In genomic region chr2:32258242-32258641, GRCh38 we compare ENCODE assay signal across 20 cellular contexts. TPM values are rescaled to one million over a fixed set of nuclear protein-coding genes. Genes with fewer than 3 reads are reported as not detected.
DNase-seq lines count a peak whose midpoint lies in the region; ATAC-seq, FAIRE-seq and TF ChIP-seq lines count a peak whose summit lies in the region.
"Had no signal": no experiment of that assay in that cellular context is flagged by ENCODE, and none has a peak within 500 bp of the region (broad histone marks: within the 10 kb centered on the region; RNA-seq: fewer than 3 reads in every experiment).

No MANE protein-coding gene starts in this region.

- no peaks in the 10 kb centered on the region for H3K36me3 Mint-ChIP-seq in neural progenitor cell

- no peak for TF ChIP-seq RAD21 in HepG2 (CRISPR knock-in tag; IDR thresholded peaks at IDR 0.05)

- no peaks in the 10 kb centered on the region for H3K9me3 Mint-ChIP-seq in neural progenitor cell
- H3K9me3 Mint-ChIP-seq: CD4-positive, alpha-beta T cell; HFFc6 had no signal

- TF ChIP-seq EP300 in HepG2 (IDR thresholded peaks at IDR 0.05; ENCODE audit: low read depth in 2 of 2, low read length in 2 of 2) (no peak), HepG2 (CRISPR knock-in tag; IDR thresholded peaks at IDR 0.05; ENCODE audit: borderline replicate concordance) (no peak), sigmoid colon (IDR thresholded peaks at IDR 0.05) (no peak)

- H3K79me2 ChIP-seq in HepG2 (ENCODE audit: insufficient read depth, low read length) = no peaks in the 10 kb centered on the region
- H3K79me2 ChIP-seq in PC-3 (ENCODE audit: low read length) = no peaks in the 10 kb centered on the region
- no peaks in the 10 kb centered on the region for H3K79me2 ChIP-seq in neural progenitor cell (ENCODE audit: low read depth)

- no peaks in the 10 kb centered on the region for H3K9me3 ChIP-seq in HepG2 (ENCODE audit: low read length)
- no peaks in the 10 kb centered on the region for H3K9me3 ChIP-seq in right lobe of liver
- H3K9me3 ChIP-seq in PC-3 (ENCODE audit: low read length) = no peaks in the 10 kb centered on the region
- no peaks in the 10 kb centered on the region for H3K9me3 ChIP-seq in neural progenitor cell (ENCODE audit: low read depth)
- H3K9me3 ChIP-seq in upper lobe of right lung = no peaks in the 10 kb centered on the region
- H3K9me3 ChIP-seq in sigmoid colon = no peaks in the 10 kb centered on the region
- H3K9me3 ChIP-seq: BLaER1 treated with 17β-estradiol and CSF1 and Interleukin-3, amounts not matched to agents 10 nM and 100 nM; HAP-1 had no signal

- FAIRE-seq in HepG2 (lab: Jason Lieb, UNC) = no peak
- FAIRE-seq: D721Med, GM12892 had no signal

- H3K4me1 ChIP-seq in HepG2 (ENCODE audit: insufficient read depth, low read length) (peaks cover 23% of the 10 kb centered on the region), right lobe of liver (no peaks in the 10 kb centered on the region), PC-3 (ENCODE audit: insufficient read depth, low read length) (no peaks in the 10 kb centered on the region), neural progenitor cell (no peaks in the 10 kb centered on the region), upper lobe of right lung (no peaks in the 10 kb centered on the region), sigmoid colon (no peaks in the 10 kb centered on the region)
- H3K4me1 ChIP-seq: HAP-1 had no signal

- intact Hi-C loops in HepG2 (cut with micrococcal nuclease; ENCODE audit: unreplicated experiment) (no loop called here), right lobe of liver (cut with DNase I) (no loop called here), PC-3 (cut with micrococcal nuclease) (no loop called here), upper lobe of right lung (cut with DNase I) (no loop called here), sigmoid colon (cut with DNase I) (no loop called here)

- TF ChIP-seq CTCF in HepG2 (CRISPR knock-in tag; IDR thresholded peaks at IDR 0.05) (no peak), right lobe of liver (IDR thresholded peaks at IDR 0.05) (no peak), PC-3 (conservative IDR thresholded peaks at IDR 0.05; ENCODE audit: low read depth, low read length) (no peak), neural progenitor cell (IDR thresholded peaks at IDR 0.05) (no peak), upper lobe of right lung (IDR thresholded peaks at IDR 0.05) (no peak), sigmoid colon (IDR thresholded peaks at IDR 0.05) (no peak)

- H3F3A ChIP-seq in PC-3 (ENCODE audit: low read length, unreplicated experiment) (no peaks in the 10 kb centered on the region), neural progenitor cell (ENCODE audit: low read depth) (no peaks in the 10 kb centered on the region)

- in situ Hi-C loops in HepG2 (cut with HindIII; ENCODE audit: extremely low pct_ligation_motif_present, low pct_unique_long_range_greater_than_20kb) = no loop called here

- WGBS in HepG2 (ENCODE audit: low lambda C conversion rate) = 66% methylated on average over 13 of the region's 13 CpGs
- 81% methylated on average over 11 of the region's 13 CpGs for WGBS in right lobe of liver (ENCODE audit: insufficient coverage, low coverage, low lambda C conversion rate, missing lambda C conversion rate)
- WGBS in sigmoid colon, 2 donors = 85 to 89% methylated on average over 13 of the region's 13 CpGs

- H3K27ac ChIP-seq in HepG2 (ENCODE audit: extremely low read length, insufficient read depth, low read length) = no peak overlapping the region
- H3K27ac ChIP-seq in right lobe of liver = no peak overlapping the region
- no peak overlapping the region for H3K27ac ChIP-seq in PC-3 (ENCODE audit: low read length)
- no peak overlapping the region for H3K27ac ChIP-seq in neural progenitor cell
- H3K27ac ChIP-seq in upper lobe of right lung = no peak overlapping the region
- no peak overlapping the region for H3K27ac ChIP-seq in sigmoid colon
- H3K27ac ChIP-seq: HL-60 had no signal

- DNase-seq in HepG2 (ENCODE audit: low spot score) = no peak
- no peak for DNase-seq in right lobe of liver
- DNase-seq in PC-3 = no peak
- no peak for DNase-seq in neural progenitor cell (ENCODE audit: low spot score)
- DNase-seq in RPMI8226 = no peak
- no peak for DNase-seq in upper lobe of right lung
- DNase-seq in sigmoid colon = no peak
- DNase-seq: ACHN; CD4-positive, alpha-beta T cell; DMS153; DMS79 treated with DMSO at 0.1 percent for 48 hours; GDM1; GOT3; HFFc6 had no signal

- H3K4me3 ChIP-seq in HepG2 (replicated peaks in 1 of 3; ENCODE audit: insufficient read depth in 1 of 3, low read depth in 2 of 3, low read length in 3 of 3) (no peak overlapping the region), right lobe of liver (no peak overlapping the region), PC-3 (ENCODE audit: low read length) (no peak overlapping the region), neural progenitor cell (no peak overlapping the region), upper lobe of right lung (no peak overlapping the region), sigmoid colon (no peak overlapping the region)
- H3K4me3 ChIP-seq: BLaER1 treated with 17β-estradiol and CSF1 and Interleukin-3, amounts not matched to agents 10 nM and 100 nM; HAP-1 had no signal

- no peak overlapping the region for H3K4me3 Mint-ChIP-seq in neural progenitor cell
- H3K4me3 Mint-ChIP-seq: CD4-positive, alpha-beta T cell; HFFc6 had no signal

- no peak overlapping the region for H3K4me2 ChIP-seq in HepG2 (ENCODE audit: low read depth, low read length)
- H3K4me2 ChIP-seq in PC-3 (ENCODE audit: low read length) = no peak overlapping the region
- H3K4me2 ChIP-seq in neural progenitor cell = no peak overlapping the region

- no peaks in the 10 kb centered on the region for H3K9me2 ChIP-seq in PC-3 (replicated peaks; ENCODE audit: low read length)

- H3K9ac ChIP-seq in HepG2 (ENCODE audit: insufficient read depth, low read depth, low read length) (no peak overlapping the region), PC-3 (ENCODE audit: low read length) (no peak overlapping the region), neural progenitor cell (no peak overlapping the region)
- H3K9ac ChIP-seq: BLaER1 treated with 17β-estradiol and CSF1 and Interleukin-3, amounts not matched to agents 10 nM and 100 nM had no signal

- BruUV-seq in HepG2 (replicated peaks; lab: Mats Ljungman, UMichigan) (no TSS peak), PC-3 (replicated peaks; lab: Mats Ljungman, UMichigan) (no TSS peak)

- H3K27me3 Mint-ChIP-seq in neural progenitor cell (ENCODE audit: insufficient read depth, low read depth) = peaks cover 5% of the 10 kb centered on the region

- no peak for ATAC-seq in HepG2
- ATAC-seq in right lobe of liver = no peak
- ATAC-seq in PC-3 = no peak
- ATAC-seq in upper lobe of right lung = no peak

- CTCF ChIA-PET in HepG2 (lab: Yijun Ruan, JAX; ENCODE audit: low intra/inter-chr PET ratio, low total read pairs) (no interaction called here), PC-3 (lab: Charles Lee) (no interaction called here)

- H3K27ac Mint-ChIP-seq in neural progenitor cell = no peak overlapping the region
- H3K27ac Mint-ChIP-seq: CD4-positive, alpha-beta T cell; HFFc6 had no signal

- H3K36me3 ChIP-seq in HepG2 (replicated peaks in 1 of 2; ENCODE audit: control insufficient read depth in 1 of 2, insufficient read depth in 2 of 2, low read length in 2 of 2) = no peaks in the 10 kb centered on the region
- no peaks in the 10 kb centered on the region for H3K36me3 ChIP-seq in right lobe of liver
- H3K36me3 ChIP-seq in PC-3 (ENCODE audit: low read depth, low read length) = no peaks in the 10 kb centered on the region
- no peaks in the 10 kb centered on the region for H3K36me3 ChIP-seq in neural progenitor cell
- no peaks in the 10 kb centered on the region for H3K36me3 ChIP-seq in upper lobe of right lung
- no peaks in the 10 kb centered on the region for H3K36me3 ChIP-seq in sigmoid colon
- H3K36me3 ChIP-seq: HAP-1 had no signal

- POLR2A ChIA-PET in HepG2 (lab: Yijun Ruan, JAX) = no interaction called here
- POLR2A ChIA-PET in PC-3 (lab: Charles Lee; ENCODE audit: unreplicated experiment) = no interaction called here

- no peaks in the 10 kb centered on the region for H3K4me1 Mint-ChIP-seq in neural progenitor cell

- TF ChIP-seq POLR2A in HepG2 (IDR thresholded peaks at IDR 0.05; ENCODE audit: insufficient read depth in 1 of 2, low read depth in 2 of 2, low read length in 2 of 2) = no peak
- TF ChIP-seq POLR2A in right lobe of liver (IDR thresholded peaks at IDR 0.05) = no peak
- no peak for TF ChIP-seq POLR2A in sigmoid colon (IDR thresholded peaks at IDR 0.05)

- no peaks in the 10 kb centered on the region for H4K20me1 ChIP-seq in HepG2 (ENCODE audit: insufficient read depth, low read length)
- H4K20me1 ChIP-seq in PC-3 (ENCODE audit: low read length) = no peaks in the 10 kb centered on the region
- no peaks in the 10 kb centered on the region for H4K20me1 ChIP-seq in neural progenitor cell (ENCODE audit: low read depth)
- H4K20me1 ChIP-seq: BLaER1 treated with 17β-estradiol and CSF1 and Interleukin-3, amounts not matched to agents 10 nM and 100 nM had no signal

- no peak overlapping the region for H2AFZ ChIP-seq in HepG2 (ENCODE audit: low read length)
- peak overlapping the region; percentile 48; the same call in 1 of the 2 replicates for H2AFZ ChIP-seq in PC-3 (ENCODE audit: low read length)
- peak overlapping the region; percentile 18 for H2AFZ ChIP-seq in neural progenitor cell (replicated peaks)

- H3K27me3 ChIP-seq in HepG2 (ENCODE audit: control insufficient read depth in 1 of 2, insufficient read depth in 2 of 2, low read length in 2 of 2) = peaks cover 0 to 1% of the 10 kb centered on the region in 2 experiments; a peak in 2 of 5 replicates
- H3K27me3 ChIP-seq in right lobe of liver = no peaks in the 10 kb centered on the region
- H3K27me3 ChIP-seq in PC-3 (ENCODE audit: low read length) = no peaks in the 10 kb centered on the region
- no peaks in the 10 kb centered on the region for H3K27me3 ChIP-seq in neural progenitor cell
- no peaks in the 10 kb centered on the region for H3K27me3 ChIP-seq in upper lobe of right lung
- no peaks in the 10 kb centered on the region for H3K27me3 ChIP-seq in sigmoid colon
- H3K27me3 ChIP-seq: BLaER1 treated with 17β-estradiol and CSF1 and Interleukin-3, amounts not matched to agents 10 nM and 100 nM had no signal

RNA-seq across cellular contexts. Expression of gene NLRC4, which starts 6.4 kb away (rescaled TPM):
- 0.06 and 0.15 TPM in 2 replicates for total RNA-seq in HepG2 (2016; rRNA removed; fragmentation: Illumina TruSeq; extraction: Trizol)
- not detected in 2 replicates for total RNA-seq in HepG2 (2016; cell fraction: cytosol; rRNA removed; fragmentation: Illumina TruSeq; extraction: Trizol; ENCODE audit: low read depth)
- 0.11 TPM in 1 of 2 replicates, not detected in the other for total RNA-seq in HepG2 (2016; cell fraction: insoluble cytoplasmic fraction; rRNA removed; fragmentation: Illumina TruSeq; extraction: Trizol)
- total RNA-seq in HepG2 (2016; cell fraction: membrane; rRNA removed; fragmentation: Illumina TruSeq; extraction: Trizol) = 0.03 TPM in 1 of 2 replicates, not detected in the other
- 0.19 TPM in 1 of 2 replicates, not detected in the other for total RNA-seq in HepG2 (2016; cell fraction: nucleus; rRNA removed; fragmentation: Illumina TruSeq; extraction: Trizol)
- 0.29 and 0.34 TPM in 2 replicates for polyA plus RNA-seq in HepG2 (2011; rRNA removed)
- 0.17 and 0.32 TPM in 2 replicates for polyA plus RNA-seq in HepG2 (2011; cell fraction: cytosol; rRNA removed)
- 0.31 and 0.32 TPM in 2 replicates for polyA plus RNA-seq in HepG2 (2011; cell fraction: nucleus; rRNA removed)
- 0.49 and 1.3 TPM in 2 replicates for polyA plus RNA-seq in HepG2 (2012)
- polyA plus RNA-seq in HepG2 (2016; cell fraction: cytosol; fragmentation: Illumina TruSeq; extraction: Trizol; ENCODE audit: low read depth) = not detected in 2 replicates
- 0.09 TPM in 1 of 2 replicates, not detected in the other for polyA plus RNA-seq in HepG2 (2016; cell fraction: insoluble cytoplasmic fraction; fragmentation: Illumina TruSeq; extraction: Trizol; ENCODE audit: low read depth)
- not detected in 2 replicates for polyA plus RNA-seq in HepG2 (2016; cell fraction: membrane; fragmentation: Illumina TruSeq; extraction: Trizol; ENCODE audit: low read depth)
- 0.23 TPM in 1 of 2 replicates, not detected in the other for polyA plus RNA-seq in HepG2 (2016; cell fraction: nucleus; fragmentation: Illumina TruSeq; extraction: Trizol; ENCODE audit: insufficient read depth, low read depth)
- polyA minus RNA-seq in HepG2 (2011; rRNA and poly(A)+ RNA removed; ENCODE audit: low replicate concordance) = 0.05 and 0.06 TPM in 2 replicates
- 0.20 and 0.53 TPM in 2 replicates for polyA minus RNA-seq in HepG2 (2011; cell fraction: cytosol; rRNA and poly(A)+ RNA removed)
- 0.64 and 1.1 TPM in 2 replicates for polyA minus RNA-seq in HepG2 (2011; cell fraction: nucleus; rRNA and poly(A)+ RNA removed)
- 1 to 10 TPM in 2 of 6 experiments, under 1 TPM in 4; 0.56 to 1.9 (median 0.81) TPM for total RNA-seq in right lobe of liver
- total RNA-seq in PC-3 (2014; rRNA removed) = not detected in 2 replicates
- total RNA-seq in neural progenitor cell (ENCODE audit: low replicate concordance) = not detected in 2 replicates
- total RNA-seq in upper lobe of right lung = 15.3 TPM
- 1 to 10 TPM; 1.1 to 1.8 (median 1.7) TPM for total RNA-seq in sigmoid colon
- 1 to 10 TPM in 1 of 3 donors, under 1 TPM in 2; 0.60 to 2.3 (median 0.90) TPM for polyA plus RNA-seq in sigmoid colon
- total RNA-seq: A172, HFFc6 had no signal

RNA-seq across cellular contexts. Expression of gene YIPF4, which starts 19.5 kb away (rescaled TPM):
- total RNA-seq in HepG2 (2016; rRNA removed; fragmentation: Illumina TruSeq; extraction: Trizol) (39.1 and 43.9 TPM in 2 replicates), right lobe of liver (10 to 100 TPM in 5 of 6 experiments, 1 to 10 TPM in 1; 8.8 to 49.3 (median 29.9) TPM), PC-3 (2014; rRNA removed) (9.6 and 13.1 TPM in 2 replicates), neural progenitor cell (ENCODE audit: low replicate concordance) (21.5 and 29.0 TPM in 2 replicates), upper lobe of right lung (65.5 TPM), sigmoid colon (10 to 100 TPM; 14.1 to 26.4 (median 23.2) TPM)
- total RNA-seq in HepG2 (2016; cell fraction: cytosol; rRNA removed; fragmentation: Illumina TruSeq; extraction: Trizol; ENCODE audit: low read depth) = 5.4 and 7.7 TPM in 2 replicates
- total RNA-seq in HepG2 (2016; cell fraction: insoluble cytoplasmic fraction; rRNA removed; fragmentation: Illumina TruSeq; extraction: Trizol) = 43.3 and 45.3 TPM in 2 replicates
- 15.9 and 17.6 TPM in 2 replicates for total RNA-seq in HepG2 (2016; cell fraction: membrane; rRNA removed; fragmentation: Illumina TruSeq; extraction: Trizol)
- 32.7 and 48.1 TPM in 2 replicates for total RNA-seq in HepG2 (2016; cell fraction: nucleus; rRNA removed; fragmentation: Illumina TruSeq; extraction: Trizol)
- polyA plus RNA-seq in HepG2 (2011; rRNA removed) (16.0 and 19.0 TPM in 2 replicates), sigmoid colon (10 to 100 TPM; 10.2 to 16.1 (median 13.9) TPM)
- polyA plus RNA-seq in HepG2 (2011; cell fraction: cytosol; rRNA removed) = 4.0 and 10.3 TPM in 2 replicates
- polyA plus RNA-seq in HepG2 (2011; cell fraction: nucleus; rRNA removed) = 3.5 and 4.7 TPM in 2 replicates
- 59.3 and 77.8 TPM in 2 replicates for polyA plus RNA-seq in HepG2 (2012)
- 5.9 and 9.7 TPM in 2 replicates for polyA plus RNA-seq in HepG2 (2016; cell fraction: cytosol; fragmentation: Illumina TruSeq; extraction: Trizol; ENCODE audit: low read depth)
- 34.4 and 43.8 TPM in 2 replicates for polyA plus RNA-seq in HepG2 (2016; cell fraction: insoluble cytoplasmic fraction; fragmentation: Illumina TruSeq; extraction: Trizol; ENCODE audit: low read depth)
- 10.6 and 14.6 TPM in 2 replicates for polyA plus RNA-seq in HepG2 (2016; cell fraction: membrane; fragmentation: Illumina TruSeq; extraction: Trizol; ENCODE audit: low read depth)
- 37.2 and 38.4 TPM in 2 replicates for polyA plus RNA-seq in HepG2 (2016; cell fraction: nucleus; fragmentation: Illumina TruSeq; extraction: Trizol; ENCODE audit: insufficient read depth, low read depth)
- polyA minus RNA-seq in HepG2 (2011; rRNA and poly(A)+ RNA removed; ENCODE audit: low replicate concordance) = 3.9 and 4.0 TPM in 2 replicates
- 10.0 and 20.0 TPM in 2 replicates for polyA minus RNA-seq in HepG2 (2011; cell fraction: cytosol; rRNA and poly(A)+ RNA removed)
- polyA minus RNA-seq in HepG2 (2011; cell fraction: nucleus; rRNA and poly(A)+ RNA removed) = 21.8 and 32.4 TPM in 2 replicates
